ENCODE assay signal across 1 cellular context in genomic region chr6:7559651-7560385, GRCh38.
TF ChIP-seq lines count a peak whose summit lies in the region.

No MANE protein-coding gene starts in this region.

TF ChIP-seq in liver, 16 proteins besides CTCF, POLR2A, EP300 and RAD21 (continued from another document):
- TF ChIP-seq MAX (IDR thresholded peaks at IDR 0.05) (no peak), YY1 (IDR thresholded peaks at IDR 0.05) (no peak)
